Comparison of ENCODE assay signal across 20 cellular contexts in the genomic region with DNA sequence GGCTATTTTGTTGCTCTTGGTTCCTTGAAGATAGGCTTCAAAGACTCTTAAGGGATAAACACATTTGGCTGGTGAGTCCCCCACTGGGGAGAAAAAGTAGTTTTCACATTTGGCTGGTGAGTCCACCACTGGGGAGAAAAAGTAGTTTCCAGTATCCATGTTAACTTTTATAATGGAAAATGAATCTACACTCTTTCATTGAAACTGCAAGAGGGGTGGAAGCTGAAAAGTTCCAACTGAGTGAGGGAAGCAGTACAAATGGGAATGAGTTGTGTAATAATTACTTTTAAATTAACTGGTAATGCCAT.
"Had no signal": no experiment of that assay in that cellular context is flagged by ENCODE, and none has a peak within 500 bp of the region (broad histone marks: within the 10 kb centered on the region; RNA-seq: fewer than 3 reads in every experiment).

No MANE protein-coding gene starts in this region.

- H3K36me3 ChIP-seq: prostate gland, uterus had no signal

- H3K9ac ChIP-seq: neural progenitor cell had no signal

- H3K4me1 Mint-ChIP-seq: activated naive CD4-positive, alpha-beta T cell treated with anti-CD3 and anti-CD28 coated beads, Interleukin-2, amount 10 ng/mL, durations not matched to agents 7 days and 5 days had no signal

- H3K9me3 Mint-ChIP-seq: activated naive CD4-positive, alpha-beta T cell treated with anti-CD3 and anti-CD28 coated beads, Interleukin-2, amount 10 ng/mL, durations not matched to agents 7 days and 5 days; dendritic cell treated with granulocyte-macrophage colony-stimulating factor and Interleukin-4, amounts not matched to agents 40 ng/mL and 50 ng/mL, for 4 days; naive thymus-derived CD4-positive, alpha-beta T cell; neural progenitor cell; stimulated activated naive CD8-positive, alpha-beta T cell treated with anti-CD3 and anti-CD28 coated beads, Interleukin-15, Interleukin-2, amounts not matched to agents 100 ng/mL and 50 ng/mL, for 24 hours; T-helper 1 cell treated with Interleukin-12 subunit alpha and Interleukin-12 subunit beta and Interleukin-4 antibody, amounts not matched to agents 30 μg/mL and 1 μg/mL, for 36 hours had no signal

- H3K27me3 Mint-ChIP-seq: activated CD8-positive, alpha-beta memory T cell treated with anti-CD3 and anti-CD28 coated beads, Interleukin-2, amount 10 ng/mL, durations not matched to agents 7 days and 5 days; activated naive CD4-positive, alpha-beta T cell treated with anti-CD3 and anti-CD28 coated beads, Interleukin-2, amount 10 ng/mL, durations not matched to agents 7 days and 5 days; dendritic cell treated with granulocyte-macrophage colony-stimulating factor and Interleukin-4, amounts not matched to agents 40 ng/mL and 50 ng/mL, for 4 days; naive thymus-derived CD4-positive, alpha-beta T cell; stimulated activated naive CD8-positive, alpha-beta T cell treated with anti-CD3 and anti-CD28 coated beads, Interleukin-15, Interleukin-2, amounts not matched to agents 100 ng/mL and 50 ng/mL, for 24 hours had no signal

- H3K4me2 ChIP-seq: neural progenitor cell had no signal

- H3K4me3 ChIP-seq: esophagus muscularis mucosa, heart right ventricle, neural progenitor cell, prostate gland, right atrium auricular region, suprapubic skin, transverse colon, uterus had no signal

- ATAC-seq: activated CD8-positive, alpha-beta memory T cell treated with anti-CD3 and anti-CD28 coated beads, Interleukin-2, amount 10 ng/mL, durations not matched to agents 7 days and 5 days; heart right ventricle; left ventricle myocardium superior; naive thymus-derived CD4-positive, alpha-beta T cell had no signal

- H3K4me3 Mint-ChIP-seq: activated CD8-positive, alpha-beta memory T cell treated with anti-CD3 and anti-CD28 coated beads, Interleukin-2, amount 10 ng/mL, durations not matched to agents 7 days and 5 days; activated naive CD4-positive, alpha-beta T cell treated with anti-CD3 and anti-CD28 coated beads, Interleukin-2, amount 10 ng/mL, durations not matched to agents 7 days and 5 days; dendritic cell treated with granulocyte-macrophage colony-stimulating factor and Interleukin-4, amounts not matched to agents 40 ng/mL and 50 ng/mL, for 4 days; naive thymus-derived CD4-positive, alpha-beta T cell; neural progenitor cell; stimulated activated naive CD8-positive, alpha-beta T cell treated with anti-CD3 and anti-CD28 coated beads, Interleukin-15, Interleukin-2, amounts not matched to agents 100 ng/mL and 50 ng/mL, for 24 hours; T-helper 1 cell treated with Interleukin-12 subunit alpha and Interleukin-12 subunit beta and Interleukin-4 antibody, amounts not matched to agents 30 μg/mL and 1 μg/mL, for 36 hours had no signal

- H3K27ac ChIP-seq: esophagus muscularis mucosa, heart right ventricle, neural progenitor cell, prostate gland, right atrium auricular region, suprapubic skin, transverse colon, uterus, VCaP had no signal

- H3K4me1 ChIP-seq: esophagus muscularis mucosa, neural progenitor cell, prostate gland, right atrium auricular region, suprapubic skin, transverse colon, uterus had no signal

- H3K9me3 ChIP-seq: esophagus muscularis mucosa, heart right ventricle, prostate gland, right atrium auricular region, suprapubic skin, transverse colon, uterus had no signal

- H3K27ac Mint-ChIP-seq: activated CD8-positive, alpha-beta memory T cell treated with anti-CD3 and anti-CD28 coated beads, Interleukin-2, amount 10 ng/mL, durations not matched to agents 7 days and 5 days; activated naive CD4-positive, alpha-beta T cell treated with anti-CD3 and anti-CD28 coated beads, Interleukin-2, amount 10 ng/mL, durations not matched to agents 7 days and 5 days; dendritic cell treated with granulocyte-macrophage colony-stimulating factor and Interleukin-4, amounts not matched to agents 40 ng/mL and 50 ng/mL, for 4 days; neural progenitor cell; stimulated activated naive CD8-positive, alpha-beta T cell treated with anti-CD3 and anti-CD28 coated beads, Interleukin-15, Interleukin-2, amounts not matched to agents 100 ng/mL and 50 ng/mL, for 24 hours; T-helper 1 cell treated with Interleukin-12 subunit alpha and Interleukin-12 subunit beta and Interleukin-4 antibody, amounts not matched to agents 30 μg/mL and 1 μg/mL, for 36 hours had no signal

- DNase-seq: activated CD4-positive, CD25-positive, alpha-beta regulatory T cell treated with anti-CD3 and anti-CD28 coated beads, Interleukin-2, amount 50 U/mL, for 72 hours; activated CD8-positive, alpha-beta memory T cell treated with anti-CD3 and anti-CD28 coated beads, Interleukin-2, amount 10 ng/mL, durations not matched to agents 7 days and 5 days; activated naive CD4-positive, alpha-beta T cell treated with anti-CD3 and anti-CD28 coated beads, Interleukin-2, amount 10 ng/mL, durations not matched to agents 7 days and 5 days; activated T-cell treated with anti-CD3 and anti-CD28 coated beads, Interleukin-2, amount 50 U/mL, for 1 hour; effector CD8-positive, alpha-beta T cell; heart right ventricle; left ventricle myocardium superior; naive thymus-derived CD4-positive, alpha-beta T cell; stimulated activated CD4-positive, alpha-beta T cell treated with anti-CD3 and anti-CD28 coated beads, Interleukin-2, amount 100 ng/mL, for 24 hours; transverse colon; uterus had no signal

- H2AFZ ChIP-seq: neural progenitor cell had no signal

- H3K27me3 ChIP-seq: esophagus muscularis mucosa, heart right ventricle, neural progenitor cell, right atrium auricular region, suprapubic skin, transverse colon, uterus had no signal
